8 cellular contexts compared by ENCODE assay signal in the genomic region with DNA sequence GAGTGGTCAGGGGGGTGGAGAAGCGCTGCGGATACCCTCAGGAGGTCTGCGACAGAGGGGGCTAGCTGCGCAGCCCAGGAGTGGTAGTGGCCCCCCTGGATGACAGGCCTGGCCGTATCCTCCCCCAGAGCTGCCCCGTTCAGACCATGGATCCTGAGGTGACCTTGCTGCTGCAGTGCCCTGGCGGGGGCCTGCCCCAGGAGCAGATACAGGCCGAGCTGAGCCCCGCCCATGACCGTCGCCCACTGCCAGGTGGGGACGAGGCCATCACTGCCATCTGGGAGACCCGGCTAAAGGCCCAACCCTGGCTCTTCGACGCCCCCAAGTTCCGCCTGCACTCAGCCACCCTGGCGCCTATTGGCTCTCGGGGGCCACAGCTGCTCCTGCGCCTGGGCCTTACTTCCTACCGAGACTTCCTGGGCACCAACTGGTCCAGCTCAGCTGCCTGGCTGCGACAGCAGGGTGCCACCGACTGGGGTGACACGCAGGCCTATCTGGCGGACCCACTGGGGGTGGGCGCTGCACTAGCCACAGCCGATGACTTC. TPM values are rescaled to one million over a fixed set of nuclear protein-coding genes. Genes with fewer than 3 reads are reported as not detected.
DNase-seq lines count a peak whose midpoint lies in the region; TF ChIP-seq lines count a peak whose summit lies in the region.

No MANE protein-coding gene starts in this region.

- peaks cover 24% of the 10 kb centered on the region for H3K4me1 Mint-ChIP-seq in mesothelial cell of epicardium

- no peaks in the 10 kb centered on the region for H3K9me3 Mint-ChIP-seq in mesothelial cell of epicardium

- H3K27ac Mint-ChIP-seq in mesothelial cell of epicardium, result peak overlapping the region; percentile 66

- no peak for TF ChIP-seq CTCF in mesothelial cell of epicardium (IDR thresholded peaks at IDR 0.05; ENCODE audit: unreplicated experiment)
- TF ChIP-seq CTCF in transverse colon (IDR thresholded peaks at IDR 0.05), result no peak

- no peaks in the 10 kb centered on the region for H3K36me3 Mint-ChIP-seq in mesothelial cell of epicardium

- no peaks in the 10 kb centered on the region for H3K27me3 ChIP-seq in transverse colon

- TF ChIP-seq EP300 in transverse colon (IDR thresholded peaks at IDR 0.05; ENCODE audit: low read depth), result no peak

- peak; percentile 25 for TF ChIP-seq POLR2A in transverse colon (IDR thresholded peaks at IDR 0.05)

- H3K4me1 ChIP-seq in transverse colon, result peaks cover 26 to 51% (median 43%) of the 10 kb centered on the region in 4 donors

- intact Hi-C loops in transverse colon (cut with DNase I; ENCODE audit: low total_unique reads), result no loop called here

- peak overlapping the region; percentile 59 to 90 (median 84) for H3K4me3 ChIP-seq in transverse colon

- H3K27me3 Mint-ChIP-seq in mesothelial cell of epicardium (ENCODE audit: low read depth), result no peaks in the 10 kb centered on the region

- peak overlapping the region; percentile 81 for H3K4me3 Mint-ChIP-seq in mesothelial cell of epicardium

- H3K27ac ChIP-seq in transverse colon, result peak overlapping the region; percentile 93 to 97 (median 95)

- DNase-seq in AG20443 (ENCODE audit: low spot score) (peak; percentile 32), GM19238 (ENCODE audit: insufficient read length, low spot score) (peak; percentile 71), NCI-H1105 (lab: John Stamatoyannopoulos, UW) (peak; percentile 82), mesothelial cell of epicardium (ENCODE audit: low spot score in 2 of 2, unreplicated experiment in 2 of 2) (no peak), transverse colon (peak; percentile 82), SKM-1 treated with dmso at 0.1 percent for 144 hours (lab: John Stamatoyannopoulos, UW; ENCODE audit: unreplicated experiment) (no peak)
- peak; percentile 52 for DNase-seq in activated CD4-positive, CD25-positive, alpha-beta regulatory T cell treated with anti-CD3 and anti-CD28 coated beads, Interleukin-2, amount 50 U/mL, for 72 hours
- DNase-seq in effector CD4-positive, alpha-beta T cell, result peak; percentile 52

- no peaks in the 10 kb centered on the region for H3K9me3 ChIP-seq in transverse colon

- in situ Hi-C loops in transverse colon (cut with MboI; ENCODE audit: low pct_ligation_motif_present in 1 of 4, low pct_unique_long_range_greater_than_20kb in 1 of 4, low sequenced_read_pairs in 3 of 4), result no loop called here

- no peaks in the 10 kb centered on the region for H3K36me3 ChIP-seq in transverse colon

- whole genome bisulfite sequencing in transverse colon (ENCODE audit: low coverage in 1 of 2), 2 donors, result 3% methylated on average over 16 of the region's 26 CpGs; no CpG with 5 or more reads in 1 of the 2 donors

RNA-seq across cellular contexts. Expression of a gene that starts 0.5 kb away (rescaled TPM):
- 31.9 to 35.6 TPM (median 33.7 TPM) in 3 replicates for total RNA-seq in mesothelial cell of epicardium
- 100 to 1,000 TPM in 3 of 4 donors, 10 to 100 TPM in 1; 84.0 to 215 (median 127) TPM for total RNA-seq in transverse colon

RNA-seq across cellular contexts. Expression of a gene that starts 0.6 kb away (rescaled TPM):
- 38.9 to 41.1 TPM (median 40.9 TPM) in 3 replicates for total RNA-seq in mesothelial cell of epicardium
- total RNA-seq in transverse colon, result 100 to 1,000 TPM in 2 of 4 donors, 10 to 100 TPM in 2; 82.4 to 113 (median 99.1) TPM

RNA-seq across cellular contexts. Expression of a gene that starts 3.8 kb away (rescaled TPM):
- total RNA-seq in mesothelial cell of epicardium (43.6 to 49.4 TPM (median 45.0 TPM) in 3 replicates), transverse colon (100 to 1,000 TPM in 1 of 4 donors, 10 to 100 TPM in 3; 52.6 to 214 (median 76.0) TPM)

RNA-seq across cellular contexts. Expression of a gene that starts 7.8 kb away (rescaled TPM):
- total RNA-seq in mesothelial cell of epicardium (83.2 to 90.1 TPM (median 85.8 TPM) in 3 replicates), transverse colon (10 to 100 TPM; 34.0 to 84.9 (median 36.8) TPM)

RNA-seq across cellular contexts. Expression of a gene that starts 14.3 kb away (rescaled TPM):
- 35.5 to 40.2 TPM (median 36.4 TPM) in 3 replicates for total RNA-seq in mesothelial cell of epicardium
- total RNA-seq in transverse colon, result 100 to 1,000 TPM in 2 of 4 donors, 10 to 100 TPM in 2; 63.6 to 203 (median 102) TPM

Comparison
In these comparisons a context has a peak if more than half of its experiments do, and no peak if none do; other contexts are left out.
1. DNase-seq: peak in AG20443 (single experiment), GM19238 (single experiment), NCI-H1105 (single experiment), activated CD4-positive, CD25-positive, alpha-beta regulatory T cell treated with anti-CD3 and anti-CD28 coated beads, Interleukin-2, amount 50 U/mL, for 72 hours (single experiment), effector CD4-positive, alpha-beta T cell (single experiment) and transverse colon (single experiment); none in mesothelial cell of epicardium (0 of 2) and SKM-1 treated with dmso at 0.1 percent for 144 hours (single experiment).